ENCODE assay signal across 8 cellular contexts in the genomic region with DNA sequence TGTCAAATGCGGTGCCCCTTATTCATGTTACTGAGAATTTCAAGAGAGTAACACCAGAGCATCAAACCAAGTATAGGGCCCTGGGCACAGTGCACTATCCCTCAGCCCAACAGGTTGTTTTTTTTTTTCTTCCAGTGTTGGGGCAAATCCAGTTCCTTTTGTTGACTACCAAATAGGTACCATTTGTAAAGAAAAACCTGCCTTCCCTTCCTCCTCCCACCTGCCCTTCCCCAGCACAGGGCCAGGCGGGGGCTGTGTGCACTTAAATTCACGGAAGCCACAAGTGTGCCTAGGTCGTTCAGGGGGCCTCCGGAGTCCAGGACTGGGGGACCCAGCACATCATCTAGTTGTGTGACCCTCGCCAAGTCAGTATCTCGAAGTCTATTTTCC. TPM values are rescaled to one million over a fixed set of nuclear protein-coding genes. Genes with fewer than 3 reads are reported as not detected.
DNase-seq lines count a peak whose midpoint lies in the region; ATAC-seq, FAIRE-seq and TF ChIP-seq lines count a peak whose summit lies in the region.

No MANE protein-coding gene starts in this region.

- no peak for FAIRE-seq in astrocyte (lab: Jason Lieb, UNC)

- 60 to 61% methylated on average over 7 of the region's 7 CpGs for WGBS in lung, 2 donors
- WGBS in aorta, 2 donors: 73% methylated on average over 7 of the region's 7 CpGs

- DNase-seq in astrocyte (ENCODE audit: low read depth): no peak
- DNase-seq in lung (ENCODE audit: low spot score): no peak
- DNase-seq in aorta: peak in 1 of 2 donors; percentile 57
- no peak for DNase-seq in omental fat pad (ENCODE audit: low spot score)
- DNase-seq in CD1c-positive myeloid dendritic cell (ENCODE audit: extremely low spot score): no peak
- DNase-seq in NOMO-1 treated with DMSO at 0.1 percent for 48 hours (lab: John Stamatoyannopoulos, UW; ENCODE audit: unreplicated experiment): no peak

- H3K27ac ChIP-seq in BLaER1 treated with 17β-estradiol and CSF1 and Interleukin-3, amounts not matched to agents 10 nM and 100 nM: peak overlapping the region; percentile 58 to 98 (median 96)
- H3K27ac ChIP-seq in astrocyte (ENCODE audit: low read depth, low read length) (peak overlapping the region; percentile 68), lung (ENCODE audit: low read depth in 1 of 2, low read length in 1 of 2) (peak overlapping the region; percentile 82 to 93), aorta (ENCODE audit: low read depth in 1 of 2, low read length in 2 of 2) (peak overlapping the region in 1 of 2 donors; percentile 84)

- no peak for TF ChIP-seq CTCF in astrocyte (IDR thresholded peaks at IDR 0.05; ENCODE audit: insufficient read depth, low read depth, low read length)
- no peak for TF ChIP-seq CTCF in lung (IDR thresholded peaks at IDR 0.05; ENCODE audit: control extremely low read depth, extremely low read depth)
- no peak for TF ChIP-seq CTCF in omental fat pad (IDR thresholded peaks at IDR 0.05)

- H3K4me1 ChIP-seq in BLaER1 treated with 17β-estradiol and CSF1 and Interleukin-3, amounts not matched to agents 10 nM and 100 nM: peaks cover 23 to 49% (median 33%) of the 10 kb centered on the region in 10 experiments
- H3K4me1 ChIP-seq in astrocyte (ENCODE audit: insufficient read depth, low read length): peaks cover 3% of the 10 kb centered on the region
- H3K4me1 ChIP-seq in lung (ENCODE audit: control insufficient read depth in 2 of 2, insufficient read depth in 2 of 2, low read length in 2 of 2): peaks cover 0 to 2% of the 10 kb centered on the region in 2 donors
- H3K4me1 ChIP-seq in aorta (ENCODE audit: control insufficient read depth in 1 of 2, insufficient read depth in 2 of 2, low read length in 2 of 2): no peaks in the 10 kb centered on the region

- peaks cover 4% of the 10 kb centered on the region for H3K79me2 ChIP-seq in astrocyte (ENCODE audit: insufficient read depth, low read length)

- H3K4me2 ChIP-seq in BLaER1 treated with 17β-estradiol and CSF1 and Interleukin-3, amounts not matched to agents 10 nM and 100 nM: peak overlapping the region; percentile 90 to 97 (median 95)
- H3K4me2 ChIP-seq in astrocyte (ENCODE audit: low read length): peak overlapping the region; percentile 99

- no peaks in the 10 kb centered on the region for H3K27me3 ChIP-seq in BLaER1 treated with 17β-estradiol and CSF1 and Interleukin-3, amounts not matched to agents 10 nM and 100 nM
- no peaks in the 10 kb centered on the region for H3K27me3 ChIP-seq in astrocyte (ENCODE audit: insufficient read depth, low read length)
- no peaks in the 10 kb centered on the region for H3K27me3 ChIP-seq in lung (ENCODE audit: control insufficient read depth, insufficient read depth)
- H3K27me3 ChIP-seq in aorta (ENCODE audit: control insufficient read depth in 1 of 2, insufficient read depth in 2 of 2, low read length in 1 of 2): no peaks in the 10 kb centered on the region

- H2AFZ ChIP-seq in astrocyte (ENCODE audit: low read depth, low read length): peak overlapping the region; percentile 97

- intact Hi-C loops in aorta (cut with DNase I): no loop called here

- H3K27ac Mint-ChIP-seq in astrocyte (ENCODE audit: unreplicated experiment): peak overlapping the region; percentile 3

- H3K36me3 Mint-ChIP-seq in astrocyte (ENCODE audit: low read depth, unreplicated experiment): peaks cover 6% of the 10 kb centered on the region

- peak overlapping the region; percentile 87 for H3K4me3 Mint-ChIP-seq in astrocyte (ENCODE audit: unreplicated experiment)

- peaks cover 0 to 12% (median 0%) of the 10 kb centered on the region in 11 experiments; a peak in 1 of 22 replicates for H4K20me1 ChIP-seq in BLaER1 treated with 17β-estradiol and CSF1 and Interleukin-3, amounts not matched to agents 10 nM and 100 nM
- peaks cover 7% of the 10 kb centered on the region for H4K20me1 ChIP-seq in astrocyte (ENCODE audit: insufficient read depth, low read length)

- no peaks in the 10 kb centered on the region for H3K27me3 Mint-ChIP-seq in astrocyte (ENCODE audit: low read depth, unreplicated experiment)

- no peaks in the 10 kb centered on the region for H3K9me3 Mint-ChIP-seq in astrocyte (ENCODE audit: unreplicated experiment)

- peak overlapping the region; percentile 67 to 79 (median 73) for H3K4me3 ChIP-seq in BLaER1 treated with 17β-estradiol and CSF1 and Interleukin-3, amounts not matched to agents 10 nM and 100 nM
- peak overlapping the region; percentile 75 for H3K4me3 ChIP-seq in astrocyte (ENCODE audit: insufficient read depth, low read depth, low read length)
- peak overlapping the region; percentile 84 for H3K4me3 ChIP-seq in lung
- peak overlapping the region; percentile 43 to 75 for H3K4me3 ChIP-seq in aorta (ENCODE audit: low read length in 2 of 2)

- H3K36me3 ChIP-seq in BLaER1 treated with 17β-estradiol and CSF1 and Interleukin-3, amounts not matched to agents 10 nM and 100 nM: peaks cover 45 to 70% (median 58%) of the 10 kb centered on the region in 11 experiments
- H3K36me3 ChIP-seq in astrocyte (ENCODE audit: insufficient read depth, low read length) (peaks cover 25% of the 10 kb centered on the region), lung (ENCODE audit: control insufficient read depth in 2 of 2, insufficient read depth in 2 of 2, low read length in 2 of 2) (peaks cover 16 to 17% of the 10 kb centered on the region in 2 donors), aorta (ENCODE audit: control insufficient read depth in 1 of 2, insufficient read depth in 2 of 2, low read length in 1 of 2) (peaks cover 2 to 3% of the 10 kb centered on the region in 2 donors)

- H3K9ac ChIP-seq in BLaER1 treated with 17β-estradiol and CSF1 and Interleukin-3, amounts not matched to agents 10 nM and 100 nM: peak overlapping the region; percentile 82 to 98 (median 92)
- H3K9ac ChIP-seq in astrocyte (ENCODE audit: low read length): peak overlapping the region; percentile 86

- ATAC-seq in HG02870 (IDR thresholded peaks at IDR 0.05; ENCODE audit: unreplicated experiment): peak; percentile 9
- no peak for ATAC-seq in lung (ENCODE audit: insufficient read depth, low FRiP score)
- ATAC-seq in aorta (ENCODE audit: low FRiP score): peak; percentile 33
- ATAC-seq in omental fat pad (ENCODE audit: low FRiP score): no peak

- H3K4me1 Mint-ChIP-seq in astrocyte (ENCODE audit: low read depth, unreplicated experiment): peaks cover 7% of the 10 kb centered on the region

- no peaks in the 10 kb centered on the region for H3K9me3 ChIP-seq in BLaER1 treated with 17β-estradiol and CSF1 and Interleukin-3, amounts not matched to agents 10 nM and 100 nM (replicated peaks in 1 of 11)
- H3K9me3 ChIP-seq in astrocyte (ENCODE audit: insufficient read depth, low read depth, low read length) (no peaks in the 10 kb centered on the region), lung (ENCODE audit: control insufficient read depth in 2 of 2, insufficient read depth in 1 of 2, low read length in 1 of 2) (no peaks in the 10 kb centered on the region), aorta (ENCODE audit: control insufficient read depth, low read length) (no peaks in the 10 kb centered on the region)

RNA-seq across cellular contexts. Expression of gene SFXN4, which starts 0.6 kb away (rescaled TPM):
- 16.7 and 16.9 TPM in 2 replicates for total RNA-seq in astrocyte
- 10 to 100 TPM; 10.6 to 22.0 TPM for total RNA-seq in lung
- 10 to 100 TPM; 22.1 to 40.4 TPM for polyA plus RNA-seq in lung
- total RNA-seq in aorta: 10 to 100 TPM; 11.6 to 13.4 TPM
- polyA plus RNA-seq in aorta: 10 to 100 TPM; 20.7 to 49.8 TPM
- 10 to 100 TPM; 17.1 to 30.1 (median 24.2) TPM for total RNA-seq in omental fat pad

RNA-seq across cellular contexts. Expression of gene PRDX3, which starts 12.5 kb away (rescaled TPM):
- total RNA-seq in astrocyte: 118 and 127 TPM in 2 replicates
- 100 to 1,000 TPM in 1 of 2 donors, 10 to 100 TPM in 1; 99.9 to 118 TPM for total RNA-seq in lung
- polyA plus RNA-seq in lung: 100 to 1,000 TPM in 1 of 2 donors, 10 to 100 TPM in 1; 84.1 to 155 TPM
- 10 to 100 TPM; 76.3 to 81.8 TPM for total RNA-seq in aorta
- 100 to 1,000 TPM; 101 to 158 TPM for polyA plus RNA-seq in aorta
- 100 to 1,000 TPM; 125 to 201 (median 156) TPM for total RNA-seq in omental fat pad

RNA-seq across cellular contexts. Expression of gene GRK5, which starts 41.3 kb away (rescaled TPM):
- total RNA-seq in astrocyte (6.8 and 8.5 TPM in 2 replicates), lung (10 to 100 TPM; 42.7 to 43.1 TPM), aorta (100 to 1,000 TPM in 1 of 2 donors, 10 to 100 TPM in 1; 73.8 to 112 TPM), omental fat pad (10 to 100 TPM; 15.9 to 53.8 (median 18.4) TPM)
- polyA plus RNA-seq in lung (10 to 100 TPM; 18.5 to 37.9 TPM), aorta (100 to 1,000 TPM in 1 of 2 donors, 10 to 100 TPM in 1; 98.7 to 104 TPM)

Comparison
In these comparisons a context has a peak if more than half of its experiments do, and no peak if none do; other contexts are left out.
1. ATAC-seq: peak in HG02870 (single experiment) and aorta (single experiment); none in lung (single experiment) and omental fat pad (single experiment).
2. Peak in every context shown above with its lines, with median percentiles within 50 percentile points of each other: H3K4me3 ChIP-seq.